Comparison of ENCODE assay signal across 18 cellular contexts in the genomic region with DNA sequence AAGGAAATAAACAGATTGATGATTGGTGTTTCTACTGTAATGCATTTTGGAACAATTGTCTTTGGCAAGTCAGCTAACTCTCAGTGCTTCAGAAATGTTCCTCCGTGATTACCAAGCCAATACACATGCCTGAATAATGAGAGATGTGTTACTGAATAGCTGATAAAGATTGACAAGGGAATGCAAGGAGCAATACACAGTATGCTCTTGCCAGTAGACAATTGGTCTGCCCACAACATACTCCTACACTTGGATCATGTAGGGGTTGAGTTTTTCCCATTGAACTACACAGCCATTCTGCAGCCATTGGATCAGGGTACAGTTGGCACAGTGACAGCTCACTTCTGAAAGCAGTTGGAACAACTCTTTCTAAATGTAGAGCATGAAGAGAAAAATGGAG. TPM values are rescaled to one million over a fixed set of nuclear protein-coding genes. Genes with fewer than 3 reads are reported as not detected.
DNase-seq lines count a peak whose midpoint lies in the region; ATAC-seq and TF ChIP-seq lines count a peak whose summit lies in the region.
"Had no signal": no experiment of that assay in that cellular context is flagged by ENCODE, and none has a peak within 500 bp of the region (broad histone marks: within the 10 kb centered on the region; RNA-seq: fewer than 3 reads in every experiment).

No MANE protein-coding gene starts in this region.

- H2AFZ ChIP-seq in GM23248 (no peak overlapping the region), fibroblast of lung (ENCODE audit: low read length) (no peak overlapping the region)

- H3K79me2 ChIP-seq in GM23248 (ENCODE audit: insufficient read depth) (peaks cover 4% of the 10 kb centered on the region; the same call in 1 of the 2 replicates), fibroblast of lung (ENCODE audit: control insufficient read depth, insufficient read depth, low read length) (no peaks in the 10 kb centered on the region)

- H3K9ac ChIP-seq in GM23248 = peak overlapping the region; percentile 33; the same call in 1 of the 2 replicates
- no peak overlapping the region for H3K9ac ChIP-seq in fibroblast of lung (ENCODE audit: insufficient read depth, low read length)

- TF ChIP-seq CTCF in AG10803 (conservative IDR thresholded peaks at IDR 0.05; ENCODE audit: low read length) (no peak), fibroblast of lung (conservative IDR thresholded peaks at IDR 0.05 in 1 of 2, IDR thresholded peaks at IDR 0.05 in 1 of 2; ENCODE audit: low read depth in 1 of 2, low read length in 2 of 2) (no peak), prostate gland (IDR thresholded peaks at IDR 0.05) (no peak)

- H3K27ac ChIP-seq in GM23248 (peak overlapping the region; percentile 60), fibroblast of lung (ENCODE audit: insufficient read depth, low read length) (peak overlapping the region; percentile 37), SJCRH30 (no peak overlapping the region), prostate gland (no peak overlapping the region)

- in situ Hi-C loops in GM23248 (cut with MboI) = no loop called here

- intact Hi-C loops in left ventricle myocardium superior (cut with micrococcal nuclease) = no loop called here
- intact Hi-C loops in prostate gland (cut with DNase I) = no loop called here

- H3K4me2 ChIP-seq in GM23248 (ENCODE audit: unreplicated experiment) (peak overlapping the region; percentile 48), fibroblast of lung (ENCODE audit: extremely low read depth, insufficient read depth, low read length) (no peak overlapping the region)

- H3K4me3 ChIP-seq in AG10803 (ENCODE audit: low read length) = no peak overlapping the region
- no peak overlapping the region for H3K4me3 ChIP-seq in GM23248
- H3K4me3 ChIP-seq in fibroblast of lung (replicated peaks in 1 of 4; ENCODE audit: control extremely low read depth in 1 of 4, insufficient read depth in 1 of 4, low read depth in 3 of 4, low read length in 4 of 4) = no peak overlapping the region
- H3K4me3 ChIP-seq in SJCRH30 = no peak overlapping the region
- H3K4me3 ChIP-seq in prostate gland = no peak overlapping the region

- 17 to 19% methylated on average over 1 of the region's 1 CpG for WGBS in GM23248 (ENCODE audit: low coverage in 1 of 2, low lambda C conversion rate in 2 of 2, missing lambda C conversion rate in 2 of 2), 2 experiments
- WGBS in prostate gland = 53% methylated on average over 1 of the region's 1 CpG

- no peaks in the 10 kb centered on the region for H3K36me3 ChIP-seq in GM23248 (ENCODE audit: low read depth)
- no peaks in the 10 kb centered on the region for H3K36me3 ChIP-seq in fibroblast of lung (ENCODE audit: control insufficient read depth, insufficient read depth, low read length)
- H3K36me3 ChIP-seq in SJCRH30 = no peaks in the 10 kb centered on the region
- no peaks in the 10 kb centered on the region for H3K36me3 ChIP-seq in prostate gland

- H3F3A ChIP-seq in GM23248 (ENCODE audit: insufficient read depth) = 0 out of 2 replicates have a peak, but pooled peaks cover 8% of the 10 kb centered on the region

- 0 out of 2 replicates have a peak, but pooled peaks cover 3% of the 10 kb centered on the region for H4K20me1 ChIP-seq in GM23248 (ENCODE audit: insufficient read depth)
- H4K20me1 ChIP-seq in fibroblast of lung (ENCODE audit: control insufficient read depth, extremely low read depth, insufficient read depth, low read length) = no peaks in the 10 kb centered on the region

- peaks cover 23% of the 10 kb centered on the region for H3K4me1 ChIP-seq in GM23248 (ENCODE audit: insufficient read depth)
- peaks cover 10% of the 10 kb centered on the region for H3K4me1 ChIP-seq in fibroblast of lung (ENCODE audit: control insufficient read depth, extremely low read depth, insufficient read depth, low read length)
- H3K4me1 ChIP-seq in SJCRH30 = no peaks in the 10 kb centered on the region
- no peaks in the 10 kb centered on the region for H3K4me1 ChIP-seq in prostate gland (replicated peaks)

- H3K9me3 ChIP-seq in GM23248 (ENCODE audit: low read depth) = no peaks in the 10 kb centered on the region
- H3K9me3 ChIP-seq in fibroblast of lung (ENCODE audit: control insufficient read depth, insufficient read depth, low read depth, low read length) = no peaks in the 10 kb centered on the region
- H3K9me3 ChIP-seq in SJCRH30 (replicated peaks) = no peaks in the 10 kb centered on the region
- H3K9me3 ChIP-seq in prostate gland = no peaks in the 10 kb centered on the region

- DNase-seq in AG10803 (ENCODE audit: low read depth) (peak; percentile 25), GM23248 (peak; percentile 72), fibroblast of lung (ENCODE audit: low read depth in 2 of 2) (peak; percentile 18 to 58), left ventricle myocardium superior (no peak), iPS-NIHi7 (ENCODE audit: extremely low spot score) (no peak), SJCRH30 (no peak), prostate gland (ENCODE audit: low spot score) (no peak)
- DNase-seq in NK-92 treated with Interleukin-12 subunit alpha and Interleukin-12 subunit beta, amount 100 ng/mL, for 24 hours (lab: John Stamatoyannopoulos, UW) = no peak
- DNase-seq: CD8-positive, alpha-beta T cell; DND-41; NCI-H1417; NCI-H1930; NCI-H2171 treated with DMSO at 0.1 percent for 48 hours; NCI-H510A treated with DMSO at 0.1 percent for 48 hours had no signal

- H3K27me3 ChIP-seq in GM23248 (replicated peaks; ENCODE audit: insufficient read depth) = no peaks in the 10 kb centered on the region
- H3K27me3 ChIP-seq in fibroblast of lung (ENCODE audit: control insufficient read depth, insufficient read depth, low read length) = no peaks in the 10 kb centered on the region
- H3K27me3 ChIP-seq in SJCRH30 = no peaks in the 10 kb centered on the region
- H3K27me3 ChIP-seq in prostate gland (replicated peaks; ENCODE audit: insufficient read depth) = no peaks in the 10 kb centered on the region

- TF ChIP-seq POLR2A in prostate gland (IDR thresholded peaks at IDR 0.05) = no peak

- no peaks in the 10 kb centered on the region for H3K9me2 ChIP-seq in GM23248 (ENCODE audit: insufficient read depth)

- ATAC-seq in left ventricle myocardium superior = peak; percentile 92
- ATAC-seq: CD8-positive, alpha-beta T cell had no signal

RNA-seq across cellular contexts. Expression of gene GJB7, which starts 5.6 kb away (rescaled TPM):
- not detected in 2 replicates for total RNA-seq in GM23248 (2014; rRNA removed; shearing (Covaris generic))
- polyA plus RNA-seq in GM23248 (2016; fragmentation: Nextera tagmentation; extraction: Ambion mirVana) = 0.08 and 0.23 TPM in 2 replicates
- not detected in 2 replicates for total RNA-seq in fibroblast of lung
- polyA plus RNA-seq in fibroblast of lung = not detected in 2 replicates
- not detected in 2 replicates for polyA plus RNA-seq in fibroblast of lung (2012)
- polyA minus RNA-seq in fibroblast of lung (ENCODE audit: low replicate concordance) = not detected in 2 replicates
- total RNA-seq in left ventricle myocardium superior = not detected
- not detected in 2 replicates for total RNA-seq in SJCRH30 (2014; rRNA removed; shearing (Covaris generic))
- not detected for total RNA-seq in prostate gland
- total RNA-seq: A172; CD8-positive, alpha-beta T cell; H4; LHCN-M2 had no signal
- polyA plus RNA-seq: IgD-negative memory B cell had no signal

RNA-seq across cellular contexts. Expression of gene C6orf163, which starts 9.9 kb away (rescaled TPM):
- total RNA-seq in GM23248 (2014; rRNA removed; shearing (Covaris generic)) = 0.51 and 1.5 TPM in 2 replicates
- polyA plus RNA-seq in GM23248 (2016; fragmentation: Nextera tagmentation; extraction: Ambion mirVana) (0.19 and 0.33 TPM in 2 replicates), fibroblast of lung (0.18 and 0.33 TPM in 2 replicates)
- total RNA-seq in fibroblast of lung (1.8 and 2.8 TPM in 2 replicates), left ventricle myocardium superior (1.7 TPM), prostate gland (1 to 10 TPM; 4.7 to 7.4 TPM)
- polyA plus RNA-seq in fibroblast of lung (2012) = 0.28 and 0.36 TPM in 2 replicates
- not detected in 2 replicates for polyA minus RNA-seq in fibroblast of lung (ENCODE audit: low replicate concordance)
- 0.79 and 2.2 TPM in 2 replicates for total RNA-seq in SJCRH30 (2014; rRNA removed; shearing (Covaris generic))

RNA-seq across cellular contexts. Expression of gene SMIM8, which starts 12.3 kb away (rescaled TPM):
- total RNA-seq in GM23248 (2014; rRNA removed; shearing (Covaris generic)) = 2.0 and 2.4 TPM in 2 replicates
- polyA plus RNA-seq in GM23248 (2016; fragmentation: Nextera tagmentation; extraction: Ambion mirVana) = 7.2 and 8.7 TPM in 2 replicates
- 6.4 and 7.8 TPM in 2 replicates for total RNA-seq in fibroblast of lung
- 3.5 and 5.4 TPM in 2 replicates for polyA plus RNA-seq in fibroblast of lung
- 3.3 and 6.2 TPM in 2 replicates for polyA plus RNA-seq in fibroblast of lung (2012)
- not detected in 2 replicates for polyA minus RNA-seq in fibroblast of lung (ENCODE audit: low replicate concordance)
- 13.7 TPM for total RNA-seq in left ventricle myocardium superior
- 9.8 and 11.1 TPM in 2 replicates for total RNA-seq in SJCRH30 (2014; rRNA removed; shearing (Covaris generic))
- total RNA-seq in prostate gland = 10 to 100 TPM in 1 of 2 donors, 1 to 10 TPM in 1; 6.1 to 12.9 TPM

Comparison
In these comparisons a context has a peak if more than half of its experiments do, and no peak if none do; other contexts are left out.
1. DNase-seq: peak in AG10803 (single experiment), GM23248 (single experiment) and fibroblast of lung (2 of 2); none in left ventricle myocardium superior (single experiment), iPS-NIHi7 (single experiment), SJCRH30 (0 of 2), NK-92 treated with Interleukin-12 subunit alpha and Interleukin-12 subunit beta, amount 100 ng/mL, for 24 hours (single experiment) and prostate gland (single experiment).
2. H3K27ac ChIP-seq: peak in GM23248 (single experiment) and fibroblast of lung (single experiment); none in SJCRH30 (single experiment) and prostate gland (0 of 2).